ENCODE assay signal across 23 cellular contexts in genomic region chr20:34921436-34921835, GRCh38. TPM values are rescaled to one million over a fixed set of nuclear protein-coding genes. Genes with fewer than 3 reads are reported as not detected.
A peak's percentile ranks its signal among the peaks of the same experiment; 100 is the strongest.
DNase-seq lines count a peak whose midpoint lies in the region; ATAC-seq and TF ChIP-seq lines count a peak whose summit lies in the region.
"Had no signal": no experiment of that assay in that cellular context is flagged by ENCODE, and none has a peak within 500 bp of the region (broad histone marks: within the 10 kb centered on the region; RNA-seq: fewer than 3 reads in every experiment).

No MANE protein-coding gene starts in this region.

- peaks cover 4% of the 10 kb centered on the region for H3K9me3 Mint-ChIP-seq in activated CD4-positive, alpha-beta T cell treated with anti-CD3 and anti-CD28 coated beads, Interleukin-2, amount 10 ng/mL, durations not matched to agents 24 days and 14 days
- no peaks in the 10 kb centered on the region for H3K9me3 Mint-ChIP-seq in stimulated activated naive CD8-positive, alpha-beta T cell treated with anti-CD3 and anti-CD28 coated beads, Interleukin-15, amount 100 ng/mL, for 72 hours
- H3K9me3 Mint-ChIP-seq: nephron had no signal

- no peaks in the 10 kb centered on the region for H3K9me3 ChIP-seq in psoas muscle
- H3K9me3 ChIP-seq: spleen had no signal

- H3K4me3 ChIP-seq in psoas muscle, result no peak overlapping the region
- H3K4me3 ChIP-seq: spleen had no signal

- peak; percentile 17 for ATAC-seq in stimulated activated naive CD8-positive, alpha-beta T cell treated with anti-CD3 and anti-CD28 coated beads, Interleukin-15, Interleukin-2, amounts not matched to agents 100 U/mL and 50 U/mL, for 24 hours
- no peak for ATAC-seq in stimulated activated naive CD8-positive, alpha-beta T cell treated with anti-CD3 and anti-CD28 coated beads, Interleukin-15, amount 100 ng/mL, for 72 hours
- no peak for ATAC-seq in psoas muscle
- no peak for ATAC-seq in HG02852 (IDR thresholded peaks at IDR 0.05; ENCODE audit: unreplicated experiment)

- no peaks in the 10 kb centered on the region for H3K27me3 ChIP-seq in psoas muscle (ENCODE audit: insufficient read depth in 3 of 3, low read length in 2 of 3)
- H3K27me3 ChIP-seq: spleen had no signal

- H3K36me3 ChIP-seq in psoas muscle (ENCODE audit: insufficient read depth in 1 of 2, low read depth in 1 of 2), result peaks cover 4 to 76% of the 10 kb centered on the region in 2 donors

- DNase-seq in activated CD4-positive, alpha-beta T cell treated with anti-CD3 and anti-CD28 coated beads for 48 hours, result peak; percentile 39
- no peak for DNase-seq in activated CD4-positive, alpha-beta T cell treated with anti-CD3 and anti-CD28 coated beads, Interleukin-2, amount 10 ng/mL, durations not matched to agents 24 days and 14 days
- no peak for DNase-seq in stimulated activated naive CD8-positive, alpha-beta T cell treated with anti-CD3 and anti-CD28 coated beads, Interleukin-15, Interleukin-2, amounts not matched to agents 100 U/mL and 50 U/mL, for 24 hours
- no peak for DNase-seq in stimulated activated naive CD8-positive, alpha-beta T cell treated with anti-CD3 and anti-CD28 coated beads, Interleukin-15, amount 100 ng/mL, for 72 hours
- DNase-seq in psoas muscle (no peak), HUDEP-2 (lab: John Stamatoyannopoulos, UW; ENCODE audit: unreplicated experiment in 76 of 76) (no peak), retina (no peak)
- DNase-seq: activated gamma-delta T cell treated with Interleukin-2 at 50 U/mL for 16 hours; aorta; DMS53; effector CD8-positive, alpha-beta T cell; hypothalamus; kidney; NCI-H1048; NCI-H2029 treated with DMSO at 0.1 percent for 48 hours; NCI-H510A treated with DMSO at 0.1 percent for 48 hours; posterior cingulate gyrus; spleen; stimulated activated naive CD4-positive, alpha-beta T cell had no signal

- peak overlapping the region; percentile 87 for H3K27ac ChIP-seq in psoas muscle
- H3K27ac ChIP-seq: VCaP had no signal

- peaks cover 34% of the 10 kb centered on the region for H3K4me1 ChIP-seq in psoas muscle

- no peak overlapping the region for H3K27ac Mint-ChIP-seq in activated CD4-positive, alpha-beta T cell treated with anti-CD3 and anti-CD28 coated beads, Interleukin-2, amount 10 ng/mL, durations not matched to agents 24 days and 14 days
- H3K27ac Mint-ChIP-seq in stimulated activated naive CD8-positive, alpha-beta T cell treated with anti-CD3 and anti-CD28 coated beads, Interleukin-15, amount 100 ng/mL, for 72 hours, result no peak overlapping the region
- H3K27ac Mint-ChIP-seq: nephron had no signal

- H3K4me1 Mint-ChIP-seq in activated CD4-positive, alpha-beta T cell treated with anti-CD3 and anti-CD28 coated beads, Interleukin-2, amount 10 ng/mL, durations not matched to agents 24 days and 14 days, result peaks cover 47% of the 10 kb centered on the region
- peaks cover 17% of the 10 kb centered on the region for H3K4me1 Mint-ChIP-seq in stimulated activated naive CD8-positive, alpha-beta T cell treated with anti-CD3 and anti-CD28 coated beads, Interleukin-15, amount 100 ng/mL, for 72 hours
- H3K4me1 Mint-ChIP-seq: nephron had no signal

- WGBS in psoas muscle, 3 donors, result 70 to 79% (median 72%) methylated on average over 3 of the region's 3 CpGs

- H3K27me3 Mint-ChIP-seq in activated CD4-positive, alpha-beta T cell treated with anti-CD3 and anti-CD28 coated beads, Interleukin-2, amount 10 ng/mL, durations not matched to agents 24 days and 14 days, result no peaks in the 10 kb centered on the region
- H3K27me3 Mint-ChIP-seq in stimulated activated naive CD8-positive, alpha-beta T cell treated with anti-CD3 and anti-CD28 coated beads, Interleukin-15, amount 100 ng/mL, for 72 hours, result no peaks in the 10 kb centered on the region

- intact Hi-C loops in activated CD4-positive, alpha-beta T cell treated with anti-CD3 and anti-CD28 coated beads, Interleukin-2, amount 10 ng/mL, durations not matched to agents 24 days and 14 days (cut with micrococcal nuclease), result no loop called here
- intact Hi-C loops in psoas muscle (cut with DNase I), result no loop called here

- H3K4me3 Mint-ChIP-seq in activated CD4-positive, alpha-beta T cell treated with anti-CD3 and anti-CD28 coated beads, Interleukin-2, amount 10 ng/mL, durations not matched to agents 24 days and 14 days, result no peak overlapping the region
- no peak overlapping the region for H3K4me3 Mint-ChIP-seq in stimulated activated naive CD8-positive, alpha-beta T cell treated with anti-CD3 and anti-CD28 coated beads, Interleukin-15, amount 100 ng/mL, for 72 hours
- H3K4me3 Mint-ChIP-seq: nephron had no signal

- peaks cover 58% of the 10 kb centered on the region for H3K36me3 Mint-ChIP-seq in activated CD4-positive, alpha-beta T cell treated with anti-CD3 and anti-CD28 coated beads, Interleukin-2, amount 10 ng/mL, durations not matched to agents 24 days and 14 days (ENCODE audit: low read depth)

- no peak for TF ChIP-seq CTCF in psoas muscle (IDR thresholded peaks at IDR 0.05)

RNA-seq across cellular contexts. Expression of gene GSS, which starts 34.2 kb away (rescaled TPM):
- 71.0 and 71.3 TPM in 2 replicates for total RNA-seq in activated CD4-positive, alpha-beta T cell treated with anti-CD3 and anti-CD28 coated beads, Interleukin-2, amount 10 ng/mL, durations not matched to agents 24 days and 14 days
- total RNA-seq in psoas muscle, result 10 to 100 TPM; 21.5 to 36.6 (median 26.6) TPM
- 10 to 100 TPM; 14.5 to 26.9 (median 24.5) TPM for polyA plus RNA-seq in psoas muscle

RNA-seq across cellular contexts. Expression of gene MYH7B, which starts 34.2 kb away (rescaled TPM):
- total RNA-seq in activated CD4-positive, alpha-beta T cell treated with anti-CD3 and anti-CD28 coated beads, Interleukin-2, amount 10 ng/mL, durations not matched to agents 24 days and 14 days, result 0.19 and 0.52 TPM in 2 replicates
- 100 to 1,000 TPM in 1 of 4 donors, 10 to 100 TPM in 3; 10.6 to 101 (median 22.1) TPM for total RNA-seq in psoas muscle
- 10 to 100 TPM in 1 of 3 donors, 1 to 10 TPM in 2; 5.7 to 15.0 (median 6.4) TPM for polyA plus RNA-seq in psoas muscle
- total RNA-seq: A172 had no signal

RNA-seq across cellular contexts. Expression of gene ACSS2, which starts 45.0 kb away (rescaled TPM):
- total RNA-seq in activated CD4-positive, alpha-beta T cell treated with anti-CD3 and anti-CD28 coated beads, Interleukin-2, amount 10 ng/mL, durations not matched to agents 24 days and 14 days, result 44.8 and 54.4 TPM in 2 replicates
- total RNA-seq in psoas muscle, result 100 to 1,000 TPM; 106 to 161 (median 115) TPM
- 10 to 100 TPM; 15.9 to 68.0 (median 56.7) TPM for polyA plus RNA-seq in psoas muscle

RNA-seq across cellular contexts. Expression of gene GGT7, which starts 48.8 kb away (rescaled TPM):
- total RNA-seq in activated CD4-positive, alpha-beta T cell treated with anti-CD3 and anti-CD28 coated beads, Interleukin-2, amount 10 ng/mL, durations not matched to agents 24 days and 14 days, result 12.8 and 14.8 TPM in 2 replicates
- total RNA-seq in psoas muscle, result 10 to 100 TPM; 12.8 to 36.2 (median 29.0) TPM
- 10 to 100 TPM in 2 of 3 donors, 1 to 10 TPM in 1; 4.8 to 32.4 (median 14.3) TPM for polyA plus RNA-seq in psoas muscle
